ENCODE assay signal across 13 cellular contexts in genomic region chr2:145141981-145142380, GRCh38.
"Had no signal": no experiment of that assay in that cellular context is flagged by ENCODE, and none has a peak within 500 bp of the region (broad histone marks: within the 10 kb centered on the region; RNA-seq: fewer than 3 reads in every experiment).

No MANE protein-coding gene starts in this region.

- H3K27me3 ChIP-seq: colonic mucosa, gastroesophageal sphincter had no signal

- H3K4me1 Mint-ChIP-seq: activated naive CD8-positive, alpha-beta T cell treated with anti-CD3 and anti-CD28 coated beads, Interleukin-2, amount 50 U/mL, for 24 hours; neural crest cell had no signal

- FAIRE-seq: keratinocyte had no signal

- H3K9me3 ChIP-seq: colonic mucosa, gastroesophageal sphincter had no signal

- ATAC-seq: activated naive CD8-positive, alpha-beta T cell treated with anti-CD3 and anti-CD28 coated beads, Interleukin-2, amount 50 U/mL, for 24 hours; gastroesophageal sphincter; left ventricle myocardium superior had no signal

- H3K4me3 ChIP-seq: colonic mucosa, gastroesophageal sphincter had no signal

- DNase-seq: activated CD4-positive, alpha-beta T cell treated with anti-CD3 and anti-CD28 coated beads for 4 hours; activated naive CD4-positive, alpha-beta T cell treated with Interleukin-2 at 50 U/mL for 16 hours; activated naive CD8-positive, alpha-beta T cell treated with anti-CD3 and anti-CD28 coated beads, Interleukin-2, amount 50 U/mL, for 24 hours; colonic mucosa; effector CD8-positive, alpha-beta T cell; left ventricle myocardium superior; stimulated activated CD4-positive, alpha-beta T cell treated with anti-CD3 and anti-CD28 coated beads, Interleukin-4, amount 100 ng/mL, for 24 hours; T-helper 9 cell had no signal

- H3K9me3 Mint-ChIP-seq: activated naive CD8-positive, alpha-beta T cell treated with anti-CD3 and anti-CD28 coated beads, Interleukin-2, amount 50 U/mL, for 24 hours; stimulated activated naive CD8-positive, alpha-beta T cell treated with anti-CD3 and anti-CD28 coated beads, Interleukin-15, Interleukin-2, amounts not matched to agents 100 ng/mL and 50 ng/mL, for 24 hours had no signal

- H3K27ac ChIP-seq: colonic mucosa, gastroesophageal sphincter, VCaP had no signal

- H3K4me1 ChIP-seq: colonic mucosa, gastroesophageal sphincter had no signal

- H3K27ac Mint-ChIP-seq: activated naive CD8-positive, alpha-beta T cell treated with anti-CD3 and anti-CD28 coated beads, Interleukin-2, amount 50 U/mL, for 24 hours; stimulated activated naive CD8-positive, alpha-beta T cell treated with anti-CD3 and anti-CD28 coated beads, Interleukin-15, Interleukin-2, amounts not matched to agents 100 ng/mL and 50 ng/mL, for 24 hours had no signal

- H3K4me3 Mint-ChIP-seq: activated naive CD8-positive, alpha-beta T cell treated with anti-CD3 and anti-CD28 coated beads, Interleukin-2, amount 50 U/mL, for 24 hours; neural crest cell; stimulated activated naive CD8-positive, alpha-beta T cell treated with anti-CD3 and anti-CD28 coated beads, Interleukin-15, Interleukin-2, amounts not matched to agents 100 ng/mL and 50 ng/mL, for 24 hours had no signal

- H3K27me3 Mint-ChIP-seq: activated naive CD8-positive, alpha-beta T cell treated with anti-CD3 and anti-CD28 coated beads, Interleukin-2, amount 50 U/mL, for 24 hours; stimulated activated naive CD8-positive, alpha-beta T cell treated with anti-CD3 and anti-CD28 coated beads, Interleukin-15, Interleukin-2, amounts not matched to agents 100 ng/mL and 50 ng/mL, for 24 hours had no signal

- H3K36me3 ChIP-seq: colonic mucosa, gastroesophageal sphincter had no signal
